In the genomic region with DNA sequence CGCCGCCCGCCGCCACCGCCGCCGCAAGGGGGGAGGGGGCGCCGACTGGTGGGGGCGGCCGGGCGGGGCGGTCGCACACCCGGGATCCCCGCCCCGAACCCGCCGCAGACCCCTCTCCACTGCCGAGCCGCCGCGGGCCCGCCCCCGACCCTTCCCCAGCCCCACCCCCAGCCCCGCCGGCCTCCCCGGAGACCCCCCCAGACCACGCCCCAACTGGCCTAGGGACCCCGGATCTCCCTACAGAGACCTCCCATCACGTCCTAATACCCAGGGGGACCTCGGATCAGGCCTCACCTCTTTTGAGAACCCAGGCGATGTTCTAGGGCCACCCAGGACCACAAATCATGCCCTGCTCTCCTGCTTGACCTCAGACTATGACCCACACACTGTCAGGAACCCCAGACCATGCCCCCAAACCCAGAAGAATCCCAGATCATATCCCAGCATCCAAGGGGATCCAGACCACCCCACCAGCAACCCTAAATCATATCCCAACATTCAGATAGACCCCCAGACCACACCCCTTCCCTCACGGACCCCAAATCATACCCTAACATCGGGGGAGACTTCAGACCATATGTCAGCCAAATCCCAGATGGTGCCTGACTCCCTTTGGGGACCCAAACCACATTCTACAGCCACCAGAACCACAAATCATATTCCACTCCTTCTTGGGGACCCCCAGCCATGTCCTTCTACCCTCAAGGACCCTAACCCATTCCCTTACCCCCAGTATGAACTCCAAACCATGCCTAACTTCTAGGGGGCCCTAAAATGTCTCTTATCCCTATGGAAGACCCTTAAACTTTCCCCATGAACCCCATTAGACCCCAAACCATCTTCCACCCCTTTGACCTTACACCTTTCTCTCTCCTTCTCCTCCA, we compare ENCODE assay signal across 10 cellular contexts. TPM values are rescaled to one million over a fixed set of nuclear protein-coding genes. Genes with fewer than 3 reads are reported as not detected.
DNase-seq lines count a peak whose midpoint lies in the region; ATAC-seq and TF ChIP-seq lines count a peak whose summit lies in the region.
"Had no signal": no experiment of that assay in that cellular context is flagged by ENCODE, and none has a peak within 500 bp of the region (broad histone marks: within the 10 kb centered on the region; RNA-seq: fewer than 3 reads in every experiment).

No MANE protein-coding gene starts in this region.

- 7 to 52% (median 30%) methylated on average over 4 to 28 of the region's 35 CpGs for WGBS in psoas muscle, 3 donors

- no peaks in the 10 kb centered on the region for H3K4me1 ChIP-seq in ES-I3 (ENCODE audit: insufficient read depth, low read length)
- peaks cover 13% of the 10 kb centered on the region for H3K4me1 ChIP-seq in effector memory CD4-positive, alpha-beta T cell (ENCODE audit: control insufficient read depth, insufficient read depth, low read length, poor library complexity, severe bottlenecking)
- H3K4me1 ChIP-seq in psoas muscle = no peaks in the 10 kb centered on the region

- DNase-seq in MG63 (no peak), psoas muscle (no peak), HuH-7 (ENCODE audit: low spot score) (no peak)
- no peak for DNase-seq in effector memory CD4-positive, alpha-beta T cell
- DNase-seq in effector CD8-positive, alpha-beta T cell (lab: John Stamatoyannopoulos, UW) = no peak
- DNase-seq: dermis blood vessel endothelial cell, islet precursor cell had no signal

- peak overlapping the region; percentile 39 for H3K27ac ChIP-seq in effector memory CD4-positive, alpha-beta T cell (ENCODE audit: insufficient read depth, low read length, poor library complexity, severe bottlenecking)
- no peak overlapping the region for H3K27ac ChIP-seq in psoas muscle

- H3K36me3 ChIP-seq in ES-I3 (ENCODE audit: insufficient read depth, low read length) (no peaks in the 10 kb centered on the region), MG63 (no peaks in the 10 kb centered on the region), psoas muscle (ENCODE audit: insufficient read depth in 1 of 2, low read depth in 1 of 2) (no peaks in the 10 kb centered on the region)
- no peaks in the 10 kb centered on the region for H3K36me3 ChIP-seq in effector memory CD4-positive, alpha-beta T cell (ENCODE audit: control insufficient read depth, insufficient read depth, low read length)

- ATAC-seq in psoas muscle (no peak), GM18498 (IDR thresholded peaks at IDR 0.05; ENCODE audit: unreplicated experiment) (no peak), HG03139 (IDR thresholded peaks at IDR 0.05; ENCODE audit: unreplicated experiment) (no peak)

- H3K9ac ChIP-seq in ES-I3 (ENCODE audit: low read depth, low read length) = peak overlapping the region; percentile 32; the same call in 1 of the 2 replicates

- no peak for TF ChIP-seq CTCF in psoas muscle (IDR thresholded peaks at IDR 0.05)

- intact Hi-C loops in psoas muscle (cut with DNase I) = no loop called here

- H3K27me3 ChIP-seq in MG63 = peaks cover 5% of the 10 kb centered on the region; the same call in 1 of the 2 replicates
- no peaks in the 10 kb centered on the region for H3K27me3 ChIP-seq in effector memory CD4-positive, alpha-beta T cell (replicated peaks; ENCODE audit: control insufficient read depth, insufficient read depth, low read length, poor library complexity, severe bottlenecking)
- peaks cover 0 to 42% (median 6%) of the 10 kb centered on the region in 3 donors for H3K27me3 ChIP-seq in psoas muscle (ENCODE audit: insufficient read depth in 3 of 3, low read length in 2 of 3)

- H3K9me3 ChIP-seq in ES-I3 (ENCODE audit: control insufficient read depth, insufficient read depth, low read length) = no peaks in the 10 kb centered on the region
- H3K9me3 ChIP-seq in MG63 = no peaks in the 10 kb centered on the region
- H3K9me3 ChIP-seq in effector memory CD4-positive, alpha-beta T cell (ENCODE audit: control insufficient read depth, low read length) = no peaks in the 10 kb centered on the region
- no peaks in the 10 kb centered on the region for H3K9me3 ChIP-seq in psoas muscle

- H3K4me3 ChIP-seq in MG63 (peak overlapping the region; percentile 16), psoas muscle (peak overlapping the region; percentile 41)
- H3K4me3 ChIP-seq in effector memory CD4-positive, alpha-beta T cell (ENCODE audit: insufficient read depth, low read depth, low read length, poor library complexity, severe bottlenecking) = no peak overlapping the region

RNA-seq across cellular contexts. Expression of a gene that starts 0.5 kb away (rescaled TPM):
- total RNA-seq in MG63 (2014; rRNA removed; shearing (Covaris generic); ENCODE audit: low replicate concordance) = 0.07 and 0.23 TPM in 2 replicates
- under 1 TPM in 3 of 4 donors, not detected in 1; 0.07 to 0.24 (median 0.08) TPM for total RNA-seq in psoas muscle
- under 1 TPM; 0.04 to 0.08 (median 0.08) TPM for polyA plus RNA-seq in psoas muscle

RNA-seq across cellular contexts. Expression of a gene that starts 14.7 kb away (rescaled TPM):
- not detected in 2 replicates for total RNA-seq in MG63 (2014; rRNA removed; shearing (Covaris generic); ENCODE audit: low replicate concordance)
- 10 to 100 TPM in 2 of 4 donors, 1 to 10 TPM in 2; 7.6 to 13.0 (median 10.9) TPM for total RNA-seq in psoas muscle
- 10 to 100 TPM in 2 of 3 donors, 1 to 10 TPM in 1; 6.3 to 15.9 (median 10.5) TPM for polyA plus RNA-seq in psoas muscle

RNA-seq across cellular contexts. Expression of a gene that starts 21.0 kb away (rescaled TPM):
- total RNA-seq in MG63 (2014; rRNA removed; shearing (Covaris generic); ENCODE audit: low replicate concordance) = 27.5 and 37.0 TPM in 2 replicates
- total RNA-seq in psoas muscle = 10 to 100 TPM; 34.7 to 66.4 (median 51.7) TPM
- polyA plus RNA-seq in psoas muscle = 10 to 100 TPM; 42.0 to 97.5 (median 58.4) TPM

RNA-seq across cellular contexts. Expression of a gene that starts 25.0 kb away (rescaled TPM):
- total RNA-seq in MG63 (2014; rRNA removed; shearing (Covaris generic); ENCODE audit: low replicate concordance) = not detected in 2 replicates
- not detected for total RNA-seq in psoas muscle
- not detected for polyA plus RNA-seq in psoas muscle
- total RNA-seq: dermis blood vessel endothelial cell had no signal

RNA-seq across cellular contexts. Expression of a gene that starts 53.0 kb away (rescaled TPM):
- not detected in 2 replicates for total RNA-seq in MG63 (2014; rRNA removed; shearing (Covaris generic); ENCODE audit: low replicate concordance)
- not detected for total RNA-seq in psoas muscle
- not detected for polyA plus RNA-seq in psoas muscle
- total RNA-seq: dermis blood vessel endothelial cell had no signal
